Comparison of ENCODE assay signal across 1 cellular context in the genomic region with DNA sequence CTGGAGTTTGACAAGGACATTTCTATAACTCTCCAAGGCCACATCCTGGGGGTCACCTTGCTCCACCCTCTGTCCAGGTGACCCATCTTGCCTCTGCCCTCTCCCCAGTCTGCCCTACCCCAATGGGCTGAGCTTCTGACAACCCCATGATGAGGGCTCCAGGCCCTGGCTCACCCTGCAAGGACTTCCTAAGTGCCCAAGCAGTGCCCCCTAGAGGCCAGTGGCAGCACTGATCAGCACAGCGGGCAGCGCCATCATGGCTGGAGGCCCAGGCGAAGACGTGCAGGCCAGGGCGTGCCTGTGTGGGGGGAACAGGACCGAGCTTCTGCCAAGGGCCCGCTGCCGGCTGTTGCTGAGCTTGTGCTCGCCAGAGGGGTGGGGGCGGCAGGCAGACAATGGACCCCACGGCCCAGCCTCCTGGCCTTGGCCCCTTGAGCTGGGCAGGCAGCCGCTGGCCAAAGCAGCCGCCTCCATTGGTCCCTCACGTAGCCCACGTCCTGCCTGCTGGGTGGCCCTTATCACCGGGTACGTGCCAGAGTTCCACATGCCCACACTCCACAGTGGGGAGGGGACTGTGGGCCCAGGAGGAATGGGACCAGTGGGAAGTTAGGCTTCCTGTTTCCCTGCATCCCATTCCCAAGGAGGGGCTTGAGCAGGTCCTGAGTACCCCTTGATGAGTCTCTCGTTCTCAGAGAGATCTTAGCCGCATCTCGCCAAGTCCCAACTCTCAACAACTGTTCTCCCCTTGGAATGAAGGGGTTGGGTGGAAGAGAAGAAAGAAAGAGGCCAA.
TF ChIP-seq lines count a peak whose summit lies in the region.

No MANE protein-coding gene starts in this region.

TF ChIP-seq in HepG2, 621 proteins besides CTCF, POLR2A, EP300 and RAD21 (continued from another document):
- TF ChIP-seq, protein P1, sequence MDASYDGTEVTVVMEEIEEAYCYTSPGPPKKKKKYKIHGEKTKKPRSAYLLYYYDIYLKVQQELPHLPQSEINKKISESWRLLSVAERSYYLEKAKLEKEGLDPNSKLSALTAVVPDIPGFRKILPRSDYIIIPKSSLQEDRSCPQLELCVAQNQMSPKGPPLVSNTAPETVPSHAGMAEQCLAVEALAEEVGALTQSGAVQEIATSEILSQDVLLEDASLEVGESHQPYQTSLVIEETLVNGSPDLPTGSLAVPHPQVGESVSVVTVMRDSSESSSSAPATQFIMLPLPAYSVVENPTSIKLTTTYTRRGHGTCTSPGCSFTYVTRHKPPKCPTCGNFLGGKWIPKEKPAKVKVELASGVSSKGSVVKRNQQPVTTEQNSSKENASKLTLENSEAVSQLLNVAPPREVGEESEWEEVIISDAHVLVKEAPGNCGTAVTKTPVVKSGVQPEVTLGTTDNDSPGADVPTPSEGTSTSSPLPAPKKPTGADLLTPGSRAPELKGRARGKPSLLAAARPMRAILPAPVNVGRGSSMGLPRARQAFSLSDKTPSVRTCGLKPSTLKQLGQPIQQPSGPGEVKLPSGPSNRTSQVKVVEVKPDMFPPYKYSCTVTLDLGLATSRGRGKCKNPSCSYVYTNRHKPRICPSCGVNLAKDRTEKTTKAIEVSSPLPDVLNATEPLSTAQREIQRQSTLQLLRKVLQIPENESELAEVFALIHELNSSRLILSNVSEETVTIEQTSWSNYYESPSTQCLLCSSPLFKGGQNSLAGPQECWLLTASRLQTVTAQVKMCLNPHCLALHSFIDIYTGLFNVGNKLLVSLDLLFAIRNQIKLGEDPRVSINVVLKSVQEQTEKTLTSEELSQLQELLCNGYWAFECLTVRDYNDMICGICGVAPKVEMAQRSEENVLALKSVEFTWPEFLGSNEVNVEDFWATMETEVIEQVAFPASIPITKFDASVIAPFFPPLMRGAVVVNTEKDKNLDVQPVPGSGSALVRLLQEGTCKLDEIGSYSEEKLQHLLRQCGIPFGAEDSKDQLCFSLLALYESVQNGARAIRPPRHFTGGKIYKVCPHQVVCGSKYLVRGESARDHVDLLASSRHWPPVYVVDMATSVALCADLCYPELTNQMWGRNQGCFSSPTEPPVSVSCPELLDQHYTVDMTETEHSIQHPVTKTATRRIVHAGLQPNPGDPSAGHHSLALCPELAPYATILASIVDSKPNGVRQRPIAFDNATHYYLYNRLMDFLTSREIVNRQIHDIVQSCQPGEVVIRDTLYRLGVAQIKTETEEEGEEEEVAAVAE (CRISPR knock-in tag; IDR thresholded peaks at IDR 0.05; ENCODE audit: borderline replicate concordance) = peak; percentile 44; the same call in 1 of the 2 replicates
- TF ChIP-seq CAMTA2 (CRISPR knock-in tag; IDR thresholded peaks at IDR 0.05; ENCODE audit: borderline replicate concordance) (no peak), ZNF557 (CRISPR knock-in tag; IDR thresholded peaks at IDR 0.05) (no peak), XRCC5 (optimal IDR thresholded peaks at IDR 0.05; ENCODE audit: low read length) (peak; percentile 48), PAF1 (CRISPR knock-in tag; IDR thresholded peaks at IDR 0.05) (no peak), ZNF670 (CRISPR knock-in tag; IDR thresholded peaks at IDR 0.05; ENCODE audit: borderline replicate concordance) (peak; percentile 77; the same call in 1 of the 2 replicates), ZNF629 (CRISPR knock-in tag; conservative IDR thresholded peaks at IDR 0.05) (no peak), HDAC6 (IDR thresholded peaks at IDR 0.05; ENCODE audit: low read depth, low read length) (no peak), ZXDC (CRISPR knock-in tag; IDR thresholded peaks at IDR 0.05) (no peak), MIXL1 (CRISPR knock-in tag; IDR thresholded peaks at IDR 0.05) (peak; percentile 56; the same call in 1 of the 2 replicates), ZSCAN25 (CRISPR knock-in tag; IDR thresholded peaks at IDR 0.05) (peak; percentile 39; the same call in 1 of the 2 replicates), SNAI1 (CRISPR knock-in tag; IDR thresholded peaks at IDR 0.05; ENCODE audit: borderline replicate concordance) (no peak), U2AF1 (optimal IDR thresholded peaks at IDR 0.05; ENCODE audit: low read depth, low read length) (no peak), POLR2AphosphoS5 (IDR thresholded peaks at IDR 0.05; ENCODE audit: low read depth, low read length) (no peak; the same call in 1 of the 2 replicates), KDM1A (CRISPR knock-in tag; IDR thresholded peaks at IDR 0.05) (no peak), MAZ (IDR thresholded peaks at IDR 0.05; ENCODE audit: borderline replicate concordance, low read depth, low read length) (no peak), MAZ (CRISPR knock-in tag; IDR thresholded peaks at IDR 0.05; ENCODE audit: low read depth) (peak; percentile 26; the same call in 1 of the 2 replicates), PHF8 (CRISPR knock-in tag; IDR thresholded peaks at IDR 0.05) (peak; percentile 40), RFX1 (IDR thresholded peaks at IDR 0.05) (no peak), MTF2 (CRISPR knock-in tag; IDR thresholded peaks at IDR 0.05; ENCODE audit: borderline replicate concordance) (no peak; the same call in 1 of the 2 replicates), ZFY (CRISPR knock-in tag; IDR thresholded peaks at IDR 0.05) (0 out of 2 replicates have a peak, but pooled peaks have one; percentile 38), ZNF576 (CRISPR knock-in tag; IDR thresholded peaks at IDR 0.05) (peak; percentile 57), ZNF337 (CRISPR knock-in tag; IDR thresholded peaks at IDR 0.05; ENCODE audit: borderline replicate concordance, low read depth) (no peak), RORA (CRISPR knock-in tag; IDR thresholded peaks at IDR 0.05) (no peak), ZNF484 (CRISPR knock-in tag; IDR thresholded peaks at IDR 0.05; ENCODE audit: borderline replicate concordance, low read depth) (no peak), FUBP1 (CRISPR knock-in tag; IDR thresholded peaks at IDR 0.05; ENCODE audit: borderline replicate concordance) (no peak)
- TF ChIP-seq, protein P2, sequence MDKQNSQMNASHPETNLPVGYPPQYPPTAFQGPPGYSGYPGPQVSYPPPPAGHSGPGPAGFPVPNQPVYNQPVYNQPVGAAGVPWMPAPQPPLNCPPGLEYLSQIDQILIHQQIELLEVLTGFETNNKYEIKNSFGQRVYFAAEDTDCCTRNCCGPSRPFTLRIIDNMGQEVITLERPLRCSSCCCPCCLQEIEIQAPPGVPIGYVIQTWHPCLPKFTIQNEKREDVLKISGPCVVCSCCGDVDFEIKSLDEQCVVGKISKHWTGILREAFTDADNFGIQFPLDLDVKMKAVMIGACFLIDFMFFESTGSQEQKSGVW (CRISPR knock-in tag; IDR thresholded peaks at IDR 0.05; ENCODE audit: borderline replicate concordance) = no peak
- TF ChIP-seq, protein P3, sequence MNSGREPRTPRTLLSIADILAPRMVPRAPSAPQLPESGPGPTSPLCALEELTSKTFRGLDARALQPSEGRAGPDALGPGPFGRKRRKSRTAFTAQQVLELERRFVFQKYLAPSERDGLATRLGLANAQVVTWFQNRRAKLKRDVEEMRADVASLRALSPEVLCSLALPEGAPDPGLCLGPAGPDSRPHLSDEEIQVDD (CRISPR knock-in tag; IDR thresholded peaks at IDR 0.05; ENCODE audit: borderline replicate concordance) = peak; percentile 38; the same call in 1 of the 2 replicates
- TF ChIP-seq, protein P4, sequence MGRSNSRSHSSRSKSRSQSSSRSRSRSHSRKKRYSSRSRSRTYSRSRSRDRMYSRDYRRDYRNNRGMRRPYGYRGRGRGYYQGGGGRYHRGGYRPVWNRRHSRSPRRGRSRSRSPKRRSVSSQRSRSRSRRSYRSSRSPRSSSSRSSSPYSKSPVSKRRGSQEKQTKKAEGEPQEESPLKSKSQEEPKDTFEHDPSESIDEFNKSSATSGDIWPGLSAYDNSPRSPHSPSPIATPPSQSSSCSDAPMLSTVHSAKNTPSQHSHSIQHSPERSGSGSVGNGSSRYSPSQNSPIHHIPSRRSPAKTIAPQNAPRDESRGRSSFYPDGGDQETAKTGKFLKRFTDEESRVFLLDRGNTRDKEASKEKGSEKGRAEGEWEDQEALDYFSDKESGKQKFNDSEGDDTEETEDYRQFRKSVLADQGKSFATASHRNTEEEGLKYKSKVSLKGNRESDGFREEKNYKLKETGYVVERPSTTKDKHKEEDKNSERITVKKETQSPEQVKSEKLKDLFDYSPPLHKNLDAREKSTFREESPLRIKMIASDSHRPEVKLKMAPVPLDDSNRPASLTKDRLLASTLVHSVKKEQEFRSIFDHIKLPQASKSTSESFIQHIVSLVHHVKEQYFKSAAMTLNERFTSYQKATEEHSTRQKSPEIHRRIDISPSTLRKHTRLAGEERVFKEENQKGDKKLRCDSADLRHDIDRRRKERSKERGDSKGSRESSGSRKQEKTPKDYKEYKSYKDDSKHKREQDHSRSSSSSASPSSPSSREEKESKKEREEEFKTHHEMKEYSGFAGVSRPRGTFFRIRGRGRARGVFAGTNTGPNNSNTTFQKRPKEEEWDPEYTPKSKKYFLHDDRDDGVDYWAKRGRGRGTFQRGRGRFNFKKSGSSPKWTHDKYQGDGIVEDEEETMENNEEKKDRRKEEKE (IDR thresholded peaks at IDR 0.05) = no peak
- TF ChIP-seq, protein P5, sequence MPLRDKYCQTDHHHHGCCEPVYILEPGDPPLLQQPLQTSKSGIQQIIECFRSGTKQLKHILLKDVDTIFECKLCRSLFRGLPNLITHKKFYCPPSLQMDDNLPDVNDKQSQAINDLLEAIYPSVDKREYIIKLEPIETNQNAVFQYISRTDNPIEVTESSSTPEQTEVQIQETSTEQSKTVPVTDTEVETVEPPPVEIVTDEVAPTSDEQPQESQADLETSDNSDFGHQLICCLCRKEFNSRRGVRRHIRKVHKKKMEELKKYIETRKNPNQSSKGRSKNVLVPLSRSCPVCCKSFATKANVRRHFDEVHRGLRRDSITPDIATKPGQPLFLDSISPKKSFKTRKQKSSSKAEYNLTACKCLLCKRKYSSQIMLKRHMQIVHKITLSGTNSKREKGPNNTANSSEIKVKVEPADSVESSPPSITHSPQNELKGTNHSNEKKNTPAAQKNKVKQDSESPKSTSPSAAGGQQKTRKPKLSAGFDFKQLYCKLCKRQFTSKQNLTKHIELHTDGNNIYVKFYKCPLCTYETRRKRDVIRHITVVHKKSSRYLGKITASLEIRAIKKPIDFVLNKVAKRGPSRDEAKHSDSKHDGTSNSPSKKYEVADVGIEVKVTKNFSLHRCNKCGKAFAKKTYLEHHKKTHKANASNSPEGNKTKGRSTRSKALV (CRISPR knock-in tag; IDR thresholded peaks at IDR 0.05) = no peak
